11 cellular contexts compared by ENCODE assay signal in the genomic region with DNA sequence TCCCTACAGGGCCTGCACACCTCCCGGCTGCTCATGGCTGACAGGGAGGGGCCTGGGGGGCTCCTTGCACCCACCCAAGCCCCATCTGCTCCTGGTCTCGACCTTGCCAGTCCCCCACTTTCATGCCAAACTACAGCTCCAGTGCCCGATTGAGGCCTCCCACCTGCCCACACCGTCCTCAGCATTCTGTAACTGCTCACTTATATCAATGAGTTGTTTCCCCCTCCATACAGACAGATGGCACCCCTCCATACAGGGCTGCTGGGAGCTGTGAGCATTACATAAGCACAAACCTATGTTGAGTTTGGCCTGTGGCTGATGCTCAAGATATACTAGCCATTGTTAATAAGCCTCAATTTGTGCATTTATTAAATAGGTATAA.
"Had no signal": no experiment of that assay in that cellular context is flagged by ENCODE, and none has a peak within 500 bp of the region (broad histone marks: within the 10 kb centered on the region; RNA-seq: fewer than 3 reads in every experiment).

No MANE protein-coding gene starts in this region.

- ATAC-seq: left ventricle myocardium superior had no signal

- DNase-seq: activated CD4-positive, alpha-beta T cell treated with anti-CD3 and anti-CD28 coated beads, Interleukin-2, amount 50 U/mL, for 48 hours; activated CD8-positive, alpha-beta memory T cell treated with anti-CD3 and anti-CD28 coated beads, Interleukin-2, amount 10 ng/mL, durations not matched to agents 7 days and 5 days; activated gamma-delta T cell; activated T-cell treated with anti-CD3 and anti-CD28 coated beads, Interleukin-2, amount 50 U/mL, for 24 hours; brain microvascular endothelial cell; effector memory CD4-positive, alpha-beta T cell; left ventricle myocardium superior; mesenchymal stem cell; nephron progenitor cell; thyroid gland had no signal

- H3K4me3 Mint-ChIP-seq: activated CD8-positive, alpha-beta memory T cell treated with anti-CD3 and anti-CD28 coated beads, Interleukin-2, amount 10 ng/mL, durations not matched to agents 7 days and 5 days; activated naive CD8-positive, alpha-beta T cell; activated T-cell treated with anti-CD3 and anti-CD28 coated beads, Interleukin-2, amount 50 U/mL, for 24 hours; nephron progenitor cell had no signal

- H3K9me3 Mint-ChIP-seq: activated T-cell treated with anti-CD3 and anti-CD28 coated beads, Interleukin-2, amount 50 U/mL, for 24 hours; nephron progenitor cell had no signal

- H3K27ac Mint-ChIP-seq: activated CD8-positive, alpha-beta memory T cell treated with anti-CD3 and anti-CD28 coated beads, Interleukin-2, amount 10 ng/mL, durations not matched to agents 7 days and 5 days; activated naive CD8-positive, alpha-beta T cell; activated T-cell treated with anti-CD3 and anti-CD28 coated beads, Interleukin-2, amount 50 U/mL, for 24 hours; nephron progenitor cell had no signal

- H3K36me3 Mint-ChIP-seq: activated CD8-positive, alpha-beta memory T cell treated with anti-CD3 and anti-CD28 coated beads, Interleukin-2, amount 10 ng/mL, durations not matched to agents 7 days and 5 days; activated naive CD8-positive, alpha-beta T cell had no signal

- H3K27me3 Mint-ChIP-seq: activated naive CD8-positive, alpha-beta T cell; activated T-cell treated with anti-CD3 and anti-CD28 coated beads, Interleukin-2, amount 50 U/mL, for 24 hours had no signal
